In genomic region chr1:58964428-58964827, GRCh38 we compare ENCODE assay signal across 33 cellular contexts.
DNase-seq lines count a peak whose midpoint lies in the region; ATAC-seq and TF ChIP-seq lines count a peak whose summit lies in the region.
"Had no signal": no experiment of that assay in that cellular context is flagged by ENCODE, and none has a peak within 500 bp of the region (broad histone marks: within the 10 kb centered on the region; RNA-seq: fewer than 3 reads in every experiment).

No MANE protein-coding gene starts in this region.

- H3K36me3 Mint-ChIP-seq in glutamatergic neuron (ENCODE audit: unreplicated experiment): peaks cover 11% of the 10 kb centered on the region

- H3K9me3 ChIP-seq in gastrocnemius medialis (no peaks in the 10 kb centered on the region), mammary epithelial cell (replicated peaks; ENCODE audit: insufficient read depth, low read length) (no peaks in the 10 kb centered on the region), MG63 (no peaks in the 10 kb centered on the region)
- H3K9me3 ChIP-seq: adrenal gland, BE2C, esophagus muscularis mucosa, ovary, right atrium auricular region, SK-N-SH, testis, uterus had no signal

- H3K4me3 Mint-ChIP-seq in glutamatergic neuron (ENCODE audit: unreplicated experiment): no peak overlapping the region
- H3K4me3 Mint-ChIP-seq: activated T-helper 1 cell treated with anti-CD3 and anti-CD28 coated beads, Interleukin-12 subunit alpha, Interleukin-12 subunit beta, Interleukin-2, Interleukin-4 antibody, amounts not matched to agents 30 ng/mL and 10 ng/mL and 1 ng/mL, durations not matched to agents 14 hours and 24 hours and 36 hours; CD8-positive, alpha-beta memory T cell; central memory CD8-positive, alpha-beta T cell; neural crest cell; T-helper 1 cell treated with Interleukin-12 subunit alpha and Interleukin-12 subunit beta and Interleukin-4 antibody, amounts not matched to agents 30 μg/mL and 1 μg/mL, for 36 hours had no signal

- dilution Hi-C loops in mammary epithelial cell (cut with HindIII; ENCODE audit: low sequenced_read_pairs): no loop called here

- H3K4me3 ChIP-seq in gastrocnemius medialis (no peak overlapping the region), mammary epithelial cell (replicated peaks in 1 of 3; ENCODE audit: insufficient read depth in 1 of 3, low read depth in 2 of 3, low read length in 3 of 3) (no peak overlapping the region), MG63 (no peak overlapping the region)
- H3K4me3 ChIP-seq: adrenal gland, esophagus muscularis mucosa, heart right ventricle, K562, ovary, PC-9, right atrium auricular region, smooth muscle cell, testis, uterus had no signal

- H4K20me1 ChIP-seq in mammary epithelial cell (ENCODE audit: insufficient read depth, low read length): no peaks in the 10 kb centered on the region

- H3K27me3 Mint-ChIP-seq in glutamatergic neuron (ENCODE audit: unreplicated experiment): peaks cover 1% of the 10 kb centered on the region
- H3K27me3 Mint-ChIP-seq: CD8-positive, alpha-beta memory T cell; central memory CD8-positive, alpha-beta T cell had no signal

- in situ Hi-C loops in gastrocnemius medialis (cut with MboI; ENCODE audit: low sequenced_read_pairs in 4 of 4): no loop called here
- in situ Hi-C loops in mammary epithelial cell (cut with MboI; ENCODE audit: low sequenced_read_pairs in 2 of 2): no loop called here

- ATAC-seq in left lobe of liver (peak; percentile 50), gastrocnemius medialis (no peak)
- ATAC-seq: K562; stimulated activated naive CD8-positive, alpha-beta T cell treated with anti-CD3 and anti-CD28 coated beads, Interleukin-15, Interleukin-2, amounts not matched to agents 100 U/mL and 50 U/mL, for 24 hours had no signal

- peak; percentile 52 for DNase-seq in NCI-H2196 (lab: John Stamatoyannopoulos, UW; ENCODE audit: unreplicated experiment)
- peak; percentile 51 for DNase-seq in left lobe of liver (ENCODE audit: low spot score)
- peak in 1 of 2 donors; percentile 24 for DNase-seq in gastrocnemius medialis
- no peak for DNase-seq in mammary epithelial cell
- DNase-seq in glutamatergic neuron: no peak
- DNase-seq in MG63: no peak
- DNase-seq: ACHN; activated CD4-positive, alpha-beta T cell treated with anti-CD3 and anti-CD28 coated beads, Interleukin-2, amount 50 U/mL, for 4 hours; activated naive CD4-positive, alpha-beta T cell treated with Interleukin-2 at 50 U/mL for 16 hours; BE2C; CD8-positive, alpha-beta memory T cell; dermis blood vessel endothelial cell; DMS 273 treated with DMSO at 0.1 percent for 48 hours; H7; heart right ventricle; NCI-H1105 treated with DMSO at 0.1 percent for 48 hours; NCI-H1930; ovary; PC-9; SK-N-SH; stimulated activated naive CD8-positive, alpha-beta T cell treated with anti-CD3 and anti-CD28 coated beads, Interleukin-15, Interleukin-2, amounts not matched to agents 100 U/mL and 50 U/mL, for 24 hours; testis; uterus had no signal

- H3K4me2 ChIP-seq in mammary epithelial cell (ENCODE audit: insufficient read depth, low read depth, low read length): no peak overlapping the region
- H3K4me2 ChIP-seq: PC-9, SK-N-SH, smooth muscle cell had no signal

- H3K4me1 Mint-ChIP-seq in glutamatergic neuron (ENCODE audit: low read depth, unreplicated experiment): no peaks in the 10 kb centered on the region

- H3K9ac ChIP-seq in mammary epithelial cell (ENCODE audit: insufficient read depth, low read length): no peak overlapping the region
- H3K9ac ChIP-seq: SK-N-SH had no signal

- H3K27ac ChIP-seq in C4-2B (0 out of 2 replicates have a peak overlapping the region, but pooled peaks have one; percentile 3), gastrocnemius medialis (peak overlapping the region; percentile 90 to 96 (median 93)), mammary epithelial cell (ENCODE audit: insufficient read depth, low read depth, low read length) (no peak overlapping the region)
- H3K27ac ChIP-seq: adrenal gland, esophagus muscularis mucosa, heart right ventricle, ovary, PC-9, right atrium auricular region, testis, uterus had no signal

- intact Hi-C loops in gastrocnemius medialis (cut with DNase I; ENCODE audit: low total_unique reads) (loop anchor here (2.0 kb wide), 1 partner anchor 54 kb away; no protein-coding TSS in a partner anchor), mammary epithelial cell (cut with micrococcal nuclease) (no loop called here)

- H3K4me1 ChIP-seq in gastrocnemius medialis: peaks cover 39 to 45% of the 10 kb centered on the region in 2 donors
- H3K4me1 ChIP-seq in mammary epithelial cell (ENCODE audit: insufficient read depth, low read length): no peaks in the 10 kb centered on the region
- H3K4me1 ChIP-seq: BE2C, testis had no signal

- peaks cover 2% of the 10 kb centered on the region for H3K9me3 Mint-ChIP-seq in glutamatergic neuron (ENCODE audit: unreplicated experiment)
- H3K9me3 Mint-ChIP-seq: central memory CD8-positive, alpha-beta T cell had no signal

- H3K27me3 ChIP-seq in gastrocnemius medialis: no peaks in the 10 kb centered on the region
- H3K27me3 ChIP-seq in mammary epithelial cell (ENCODE audit: insufficient read depth, low read length): no peaks in the 10 kb centered on the region
- H3K27me3 ChIP-seq in MG63: no peaks in the 10 kb centered on the region
- H3K27me3 ChIP-seq: adrenal gland, BE2C, esophagus muscularis mucosa, heart right ventricle, ovary, right atrium auricular region, testis, uterus had no signal

- TF ChIP-seq POLR2A in gastrocnemius medialis (IDR thresholded peaks at IDR 0.05): no peak

- CTCF ChIA-PET in mammary epithelial cell (lab: Charles Lee; ENCODE audit: low non-redundant PET): no interaction called here

- no peaks in the 10 kb centered on the region for H3K36me3 ChIP-seq in gastrocnemius medialis
- H3K36me3 ChIP-seq in mammary epithelial cell (ENCODE audit: insufficient read depth, low read length): no peaks in the 10 kb centered on the region
- no peaks in the 10 kb centered on the region for H3K36me3 ChIP-seq in MG63
- H3K36me3 ChIP-seq: adrenal gland, BE2C, esophagus muscularis mucosa, heart right ventricle, ovary, right atrium auricular region, uterus had no signal

- H2AFZ ChIP-seq in mammary epithelial cell (ENCODE audit: low read depth, low read length): no peak overlapping the region
- H2AFZ ChIP-seq: PC-9 had no signal

- TF ChIP-seq CTCF in C4-2B (conservative IDR thresholded peaks at IDR 0.05) (no peak), gastrocnemius medialis (IDR thresholded peaks at IDR 0.05 in 4 of 5, conservative IDR thresholded peaks at IDR 0.05 in 1 of 5) (no peak), mammary epithelial cell (conservative IDR thresholded peaks at IDR 0.05 in 1 of 2, IDR thresholded peaks at IDR 0.05 in 1 of 2; ENCODE audit: extremely low read depth in 1 of 2, insufficient read depth in 1 of 2, low read depth in 1 of 2, low read length in 2 of 2) (no peak), glutamatergic neuron (IDR thresholded peaks at IDR 0.05; ENCODE audit: partially characterized antibody, unreplicated experiment) (no peak)

- 58% methylated on average over 2 of the region's 2 CpGs for WGBS in mammary epithelial cell (ENCODE audit: low coverage, missing lambda C conversion rate)

- no peak overlapping the region for H3K27ac Mint-ChIP-seq in glutamatergic neuron (ENCODE audit: unreplicated experiment)
- H3K27ac Mint-ChIP-seq: activated T-helper 1 cell treated with anti-CD3 and anti-CD28 coated beads, Interleukin-12 subunit alpha, Interleukin-12 subunit beta, Interleukin-2, Interleukin-4 antibody, amounts not matched to agents 30 ng/mL and 10 ng/mL and 1 ng/mL, durations not matched to agents 14 hours and 24 hours and 36 hours; T-helper 1 cell treated with Interleukin-12 subunit alpha and Interleukin-12 subunit beta and Interleukin-4 antibody, amounts not matched to agents 30 μg/mL and 1 μg/mL, for 36 hours had no signal

- no TSS peak for BruUV-seq in mammary epithelial cell (replicated peaks; lab: Mats Ljungman, UMichigan)

- H3K79me2 ChIP-seq in mammary epithelial cell (ENCODE audit: insufficient read depth, low read length): no peaks in the 10 kb centered on the region

Comparison
In these comparisons a context has a peak if more than half of its experiments do, and no peak if none do; other contexts are left out.
1. DNase-seq: peak in NCI-H2196 (single experiment) and left lobe of liver (single experiment); none in mammary epithelial cell (single experiment), glutamatergic neuron (single experiment) and MG63 (single experiment).